Comparison of ENCODE assay signal across 2 cellular contexts in the genomic region with DNA sequence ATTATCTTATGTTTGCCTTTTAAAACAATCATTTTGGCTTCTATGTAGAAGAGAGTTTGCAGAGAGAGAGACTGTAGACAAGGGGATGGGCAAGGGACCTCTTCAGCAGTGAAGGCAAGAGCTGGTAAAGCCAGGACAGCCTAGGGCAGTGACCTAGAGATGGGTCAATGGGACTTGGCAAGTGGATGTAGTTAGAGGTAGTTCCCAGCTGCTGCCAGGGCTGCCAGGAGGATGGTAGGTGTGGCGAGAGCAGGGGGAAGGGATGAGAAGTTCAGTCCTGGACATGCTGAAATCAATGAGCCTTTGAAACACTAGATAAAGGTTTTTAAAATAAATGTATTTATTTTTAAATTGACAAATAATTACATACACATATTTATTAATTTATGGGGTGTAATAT.
TF ChIP-seq lines count a peak whose summit lies in the region.

No MANE protein-coding gene starts in this region.

TF ChIP-seq in liver, 16 proteins besides CTCF, POLR2A, EP300 and RAD21:
- TF ChIP-seq, protein P1, sequence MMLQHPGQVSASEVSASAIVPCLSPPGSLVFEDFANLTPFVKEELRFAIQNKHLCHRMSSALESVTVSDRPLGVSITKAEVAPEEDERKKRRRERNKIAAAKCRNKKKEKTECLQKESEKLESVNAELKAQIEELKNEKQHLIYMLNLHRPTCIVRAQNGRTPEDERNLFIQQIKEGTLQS (IDR thresholded peaks at IDR 0.05) = no peak
- TF ChIP-seq YY1 (IDR thresholded peaks at IDR 0.05) (peak; percentile 42), MAX (IDR thresholded peaks at IDR 0.05) (no peak), JUND (IDR thresholded peaks at IDR 0.05) (peak in 1 of 2 donors; percentile 23), RXRA (IDR thresholded peaks at IDR 0.05) (peak in 1 of 2 donors; percentile 91), FOXA2 (IDR thresholded peaks at IDR 0.05) (no peak), SP1 (IDR thresholded peaks at IDR 0.05) (no peak), TAF1 (conservative IDR thresholded peaks at IDR 0.05) (no peak), EGR1 (IDR thresholded peaks at IDR 0.05; ENCODE audit: low read depth in 2 of 2) (no peak), HNF4G (IDR thresholded peaks at IDR 0.05) (no peak), NR2F2 (IDR thresholded peaks at IDR 0.05) (no peak), HNF4A (conservative IDR thresholded peaks at IDR 0.05) (peak in 1 of 2 donors; percentile 78), GABPA (IDR thresholded peaks at IDR 0.05 in 1 of 2, conservative IDR thresholded peaks at IDR 0.05 in 1 of 2) (no peak)
- TF ChIP-seq, protein P2, sequence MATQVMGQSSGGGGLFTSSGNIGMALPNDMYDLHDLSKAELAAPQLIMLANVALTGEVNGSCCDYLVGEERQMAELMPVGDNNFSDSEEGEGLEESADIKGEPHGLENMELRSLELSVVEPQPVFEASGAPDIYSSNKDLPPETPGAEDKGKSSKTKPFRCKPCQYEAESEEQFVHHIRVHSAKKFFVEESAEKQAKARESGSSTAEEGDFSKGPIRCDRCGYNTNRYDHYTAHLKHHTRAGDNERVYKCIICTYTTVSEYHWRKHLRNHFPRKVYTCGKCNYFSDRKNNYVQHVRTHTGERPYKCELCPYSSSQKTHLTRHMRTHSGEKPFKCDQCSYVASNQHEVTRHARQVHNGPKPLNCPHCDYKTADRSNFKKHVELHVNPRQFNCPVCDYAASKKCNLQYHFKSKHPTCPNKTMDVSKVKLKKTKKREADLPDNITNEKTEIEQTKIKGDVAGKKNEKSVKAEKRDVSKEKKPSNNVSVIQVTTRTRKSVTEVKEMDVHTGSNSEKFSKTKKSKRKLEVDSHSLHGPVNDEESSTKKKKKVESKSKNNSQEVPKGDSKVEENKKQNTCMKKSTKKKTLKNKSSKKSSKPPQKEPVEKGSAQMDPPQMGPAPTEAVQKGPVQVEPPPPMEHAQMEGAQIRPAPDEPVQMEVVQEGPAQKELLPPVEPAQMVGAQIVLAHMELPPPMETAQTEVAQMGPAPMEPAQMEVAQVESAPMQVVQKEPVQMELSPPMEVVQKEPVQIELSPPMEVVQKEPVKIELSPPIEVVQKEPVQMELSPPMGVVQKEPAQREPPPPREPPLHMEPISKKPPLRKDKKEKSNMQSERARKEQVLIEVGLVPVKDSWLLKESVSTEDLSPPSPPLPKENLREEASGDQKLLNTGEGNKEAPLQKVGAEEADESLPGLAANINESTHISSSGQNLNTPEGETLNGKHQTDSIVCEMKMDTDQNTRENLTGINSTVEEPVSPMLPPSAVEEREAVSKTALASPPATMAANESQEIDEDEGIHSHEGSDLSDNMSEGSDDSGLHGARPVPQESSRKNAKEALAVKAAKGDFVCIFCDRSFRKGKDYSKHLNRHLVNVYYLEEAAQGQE (IDR thresholded peaks at IDR 0.05) = peak; percentile 31
TF ChIP-seq in liver: peak in this region for 5.

TF ChIP-seq in HepG2, 621 proteins besides CTCF, POLR2A, EP300 and RAD21:
- TF ChIP-seq ZFP90 (CRISPR knock-in tag; IDR thresholded peaks at IDR 0.05; ENCODE audit: borderline replicate concordance) = no peak
- no peak for TF ChIP-seq NONO (IDR thresholded peaks at IDR 0.05)
- TF ChIP-seq NONO (CRISPR knock-in tag; conservative IDR thresholded peaks at IDR 0.05) = no peak
- TF ChIP-seq NFKBIZ (CRISPR knock-in tag; IDR thresholded peaks at IDR 0.05) = no peak
- TF ChIP-seq PRPF4 (IDR thresholded peaks at IDR 0.05; ENCODE audit: low read depth, low read length, poor library complexity, severe bottlenecking) = no peak
- no peak for TF ChIP-seq ZBTB46 (CRISPR knock-in tag; IDR thresholded peaks at IDR 0.05; ENCODE audit: borderline replicate concordance)
- no peak for TF ChIP-seq SMAD9 (CRISPR knock-in tag; IDR thresholded peaks at IDR 0.05)
- TF ChIP-seq ZFP37 (CRISPR knock-in tag; IDR thresholded peaks at IDR 0.05; ENCODE audit: borderline replicate concordance) = no peak
- no peak for TF ChIP-seq ZNF512B (CRISPR knock-in tag; IDR thresholded peaks at IDR 0.05; ENCODE audit: borderline replicate concordance)
- TF ChIP-seq MNT (IDR thresholded peaks at IDR 0.05) = no peak
- TF ChIP-seq ZNF329 (CRISPR knock-in tag; IDR thresholded peaks at IDR 0.05; ENCODE audit: low read depth) = no peak
